ENCODE assay signal across 11 cellular contexts in genomic region chr14:100107236-100107635, GRCh38. TPM values are rescaled to one million over a fixed set of nuclear protein-coding genes. Genes with fewer than 3 reads are reported as not detected.
DNase-seq lines count a peak whose midpoint lies in the region; ATAC-seq and TF ChIP-seq lines count a peak whose summit lies in the region.
"Had no signal": no experiment of that assay in that cellular context is flagged by ENCODE, and none has a peak within 500 bp of the region (broad histone marks: within the 10 kb centered on the region; RNA-seq: fewer than 3 reads in every experiment).

No MANE protein-coding gene starts in this region.

- peaks cover 71% of the 10 kb centered on the region for H3K4me1 ChIP-seq in CD8-positive, alpha-beta memory T cell (ENCODE audit: insufficient read depth, low read length)

- intact Hi-C loops in dorsolateral prefrontal cortex (cut with DNase I): loop anchor here (5.0 kb wide), 2 partner anchors 85 to 125 kb away; no protein-coding TSS in a partner anchor

- no peaks in the 10 kb centered on the region for H3K27me3 ChIP-seq in CD8-positive, alpha-beta memory T cell (ENCODE audit: insufficient read depth, low read length, poor library complexity, severe bottlenecking)
- H3K27me3 ChIP-seq in dorsolateral prefrontal cortex: no peaks in the 10 kb centered on the region
- H3K27me3 ChIP-seq: thyroid gland had no signal

- no peaks in the 10 kb centered on the region for H3K9me3 Mint-ChIP-seq in CD8-positive, alpha-beta memory T cell
- H3K9me3 Mint-ChIP-seq in HFFc6: no peaks in the 10 kb centered on the region

- no peak for ATAC-seq in GM18519 (IDR thresholded peaks at IDR 0.05; ENCODE audit: low FRiP score, unreplicated experiment)
- ATAC-seq: GM12878 had no signal

- CTCF ChIA-PET in CD8-positive, alpha-beta memory T cell (lab: Charles Lee): interaction anchor here (1.0 to 58.3 kb wide), 11 partner anchors 8 to 135 kb away, joined by 3 to 1568 read pairs (median 10); partner anchors contain the start of gene EVL
- CTCF ChIA-PET in RWPE1 (lab: Yijun Ruan, JAX): interaction anchor here (0.8 to 2.0 kb wide), 12 partner anchors 10 to 125 kb away, joined by 3 to 14 read pairs (median 8); no protein-coding TSS in a partner anchor

- DNase-seq in CD8-positive, alpha-beta memory T cell: peak in 2 of 5 donors; percentile 37 to 43
- DNase-seq in RWPE1 (ENCODE audit: low spot score) (peak; percentile 84), dorsolateral prefrontal cortex (peak in 1 of 10 donors; percentile 25), pons (ENCODE audit: low spot score) (no peak), HFFc6 (no peak)
- DNase-seq: NCI-H1092 treated with DMSO at 0.1 percent for 48 hours, NCI-H774, thyroid gland had no signal

- H3K27ac ChIP-seq in CD8-positive, alpha-beta memory T cell (ENCODE audit: low read depth, low read length): peak overlapping the region; percentile 3
- peak overlapping the region; percentile 80 for H3K27ac ChIP-seq in RWPE1
- peak overlapping the region in 40 of 59 donors; percentile 6 to 87 (median 59) for H3K27ac ChIP-seq in dorsolateral prefrontal cortex
- peak overlapping the region in 11 of 21 experiments; percentile 1 to 74 (median 30) for H3K27ac ChIP-seq in skin epidermis

- peaks cover 0 to 6% of the 10 kb centered on the region in 2 donors for H3K27me3 Mint-ChIP-seq in CD8-positive, alpha-beta memory T cell
- peaks cover 6% of the 10 kb centered on the region for H3K27me3 Mint-ChIP-seq in HFFc6 (ENCODE audit: insufficient read depth)

- peak overlapping the region; percentile 86 to 97 (median 94) for H3K27ac Mint-ChIP-seq in CD8-positive, alpha-beta memory T cell
- H3K27ac Mint-ChIP-seq in HFFc6: no peak overlapping the region

- POLR2A ChIA-PET in CD8-positive, alpha-beta memory T cell (lab: Charles Lee): interaction anchor here (0.6 to 10.8 kb wide), 6 partner anchors 14 to 58 kb away, joined by 3 to 106 read pairs (median 5); partner anchors contain the start of gene EVL
- POLR2A ChIA-PET in RWPE1 (lab: Yijun Ruan, JAX; ENCODE audit: low non-redundant PET): no interaction called here

- H3K4me3 Mint-ChIP-seq in CD8-positive, alpha-beta memory T cell: peak overlapping the region in 6 of 7 donors; percentile 56 to 81 (median 73)
- H3K4me3 Mint-ChIP-seq in HFFc6: no peak overlapping the region

- peaks cover 73 to 89% (median 77%) of the 10 kb centered on the region in 3 donors for H3K4me1 Mint-ChIP-seq in CD8-positive, alpha-beta memory T cell
- H3K4me1 Mint-ChIP-seq in HFFc6 (ENCODE audit: low read depth): peaks cover 31% of the 10 kb centered on the region

- no peaks in the 10 kb centered on the region for H3K9me3 ChIP-seq in CD8-positive, alpha-beta memory T cell (ENCODE audit: low read length)
- H3K9me3 ChIP-seq: thyroid gland had no signal

- H3K4me3 ChIP-seq in CD8-positive, alpha-beta memory T cell (ENCODE audit: low read length): no peak overlapping the region
- H3K4me3 ChIP-seq in dorsolateral prefrontal cortex (no peak overlapping the region), skin epidermis (no peak overlapping the region)
- H3K4me3 ChIP-seq: GM12878, thyroid gland had no signal

- TF ChIP-seq CTCF in RWPE1 (conservative IDR thresholded peaks at IDR 0.05; ENCODE audit: low read depth): no peak
- TF ChIP-seq CTCF in dorsolateral prefrontal cortex (IDR thresholded peaks at IDR 0.05 in 54 of 56, conservative IDR thresholded peaks at IDR 0.05 in 2 of 56; ENCODE audit: low read depth in 1 of 56, partially characterized antibody in 56 of 56): no peak
- TF ChIP-seq CTCF in HFFc6 (IDR thresholded peaks at IDR 0.05): no peak

- peaks cover 4 to 95% (median 24%) of the 10 kb centered on the region in 3 donors for H3K36me3 Mint-ChIP-seq in CD8-positive, alpha-beta memory T cell
- H3K36me3 Mint-ChIP-seq in HFFc6 (ENCODE audit: low read depth): no peaks in the 10 kb centered on the region

- peaks cover 60% of the 10 kb centered on the region for H3K36me3 ChIP-seq in CD8-positive, alpha-beta memory T cell (ENCODE audit: insufficient read depth, low read length)
- H3K36me3 ChIP-seq: thyroid gland had no signal

RNA-seq across cellular contexts. Expression of gene EVL, which starts 42.0 kb away (rescaled TPM):
- 100 to 1,000 TPM; 218 to 228 TPM for total RNA-seq in CD8-positive, alpha-beta memory T cell
- polyA plus RNA-seq in CD8-positive, alpha-beta memory T cell: 129 TPM
- 100 to 1,000 TPM; 166 to 443 (median 325) TPM for total RNA-seq in dorsolateral prefrontal cortex
- 1 to 10 TPM; 1.2 to 4.8 (median 2.0) TPM for total RNA-seq in HFFc6 (2021; fragmentation: NEBNext Ultra II Directional; extraction: Animal tissue kit (Norgen Biotek cat#: 25700))

RNA-seq across cellular contexts. Expression of gene DEGS2, which starts 52.2 kb away (rescaled TPM):
- total RNA-seq in CD8-positive, alpha-beta memory T cell: under 1 TPM; 0.35 to 0.42 TPM
- 0.72 TPM for polyA plus RNA-seq in CD8-positive, alpha-beta memory T cell
- total RNA-seq in dorsolateral prefrontal cortex: 10 to 100 TPM in 32 of 120 experiments, 1 to 10 TPM in 88; 2.3 to 20.6 (median 7.7) TPM
- not detected for total RNA-seq in HFFc6 (2021; fragmentation: NEBNext Ultra II Directional; extraction: Animal tissue kit (Norgen Biotek cat#: 25700))

Comparison
In these comparisons a context has a peak if more than half of its experiments do, and no peak if none do; other contexts are left out.
1. H3K27ac ChIP-seq: peak in every context shown above with its lines; median percentile 80 in RWPE1; 59 in dorsolateral prefrontal cortex; 30 in skin epidermis; 3 in CD8-positive, alpha-beta memory T cell.
2. RNA of gene EVL, which starts 42.0 kb away (total RNA-seq): 166 to 443 TPM in dorsolateral prefrontal cortex and 218 to 228 TPM in CD8-positive, alpha-beta memory T cell; 1.2 to 4.8 TPM in HFFc6; every median in the first group is over 10 times any median in the second.